21 cellular contexts compared by ENCODE assay signal in genomic region chr18:56065101-56065500, GRCh38.
"Had no signal": no experiment of that assay in that cellular context is flagged by ENCODE, and none has a peak within 500 bp of the region (broad histone marks: within the 10 kb centered on the region; RNA-seq: fewer than 3 reads in every experiment).

No MANE protein-coding gene starts in this region.

- H3K9me3 ChIP-seq: esophagus squamous epithelium had no signal

- DNase-seq: activated CD4-positive, alpha-beta memory T cell treated with anti-CD3 and anti-CD28 coated beads, Interleukin-2, amount 10 ng/mL, durations not matched to agents 7 days and 5 days; activated CD4-positive, alpha-beta T cell treated with anti-CD3 and anti-CD28 coated beads for 1 hour; activated CD4-positive, alpha-beta T cell treated with anti-CD3 and anti-CD28 coated beads for 4 hours; activated CD4-positive, alpha-beta T cell treated with anti-CD3 and anti-CD28 coated beads, Interleukin-2, amount 10 ng/mL, durations not matched to agents 7 days and 5 days; activated CD4-positive, alpha-beta T cell treated with anti-CD3 and anti-CD28 coated beads, Interleukin-2, amount 50 U/mL, for 4 hours; activated CD8-positive, alpha-beta memory T cell treated with anti-CD3 and anti-CD28 coated beads, Interleukin-2, amount 50 U/mL, for 48 hours; activated gamma-delta T cell; activated naive CD4-positive, alpha-beta T cell treated with anti-CD3 and anti-CD28 coated beads, Interleukin-2, amount 50 U/mL, for 16 hours; activated naive CD4-positive, alpha-beta T cell treated with Interleukin-2 at 50 U/mL for 16 hours; activated T-cell treated with anti-CD3 and anti-CD28 coated beads for 4 hours; activated T-cell treated with anti-CD3 and anti-CD28 coated beads, Interleukin-2, amount 50 U/mL, for 24 hours; activated T-cell treated with anti-CD3 and anti-CD28 coated beads, Interleukin-2, amount 50 U/mL, for 72 hours; amniotic stem cell; anterior cingulate cortex; brain microvascular endothelial cell; cortex of kidney; dermis blood vessel endothelial cell; effector CD4-positive, alpha-beta T cell; esophagus squamous epithelium; T-helper 2 cell had no signal

- H3K36me3 ChIP-seq: brain microvascular endothelial cell, esophagus squamous epithelium had no signal

- H3K27me3 ChIP-seq: brain microvascular endothelial cell, esophagus squamous epithelium had no signal

- H3K4me3 ChIP-seq: esophagus squamous epithelium had no signal

- H3K27ac ChIP-seq: brain microvascular endothelial cell, epithelial cell of prostate, esophagus squamous epithelium had no signal

- ATAC-seq: activated T-cell treated with anti-CD3 and anti-CD28 coated beads, Interleukin-2, amount 50 U/mL, for 72 hours had no signal
